Comparison of ENCODE assay signal across 1 cellular context in the genomic region with DNA sequence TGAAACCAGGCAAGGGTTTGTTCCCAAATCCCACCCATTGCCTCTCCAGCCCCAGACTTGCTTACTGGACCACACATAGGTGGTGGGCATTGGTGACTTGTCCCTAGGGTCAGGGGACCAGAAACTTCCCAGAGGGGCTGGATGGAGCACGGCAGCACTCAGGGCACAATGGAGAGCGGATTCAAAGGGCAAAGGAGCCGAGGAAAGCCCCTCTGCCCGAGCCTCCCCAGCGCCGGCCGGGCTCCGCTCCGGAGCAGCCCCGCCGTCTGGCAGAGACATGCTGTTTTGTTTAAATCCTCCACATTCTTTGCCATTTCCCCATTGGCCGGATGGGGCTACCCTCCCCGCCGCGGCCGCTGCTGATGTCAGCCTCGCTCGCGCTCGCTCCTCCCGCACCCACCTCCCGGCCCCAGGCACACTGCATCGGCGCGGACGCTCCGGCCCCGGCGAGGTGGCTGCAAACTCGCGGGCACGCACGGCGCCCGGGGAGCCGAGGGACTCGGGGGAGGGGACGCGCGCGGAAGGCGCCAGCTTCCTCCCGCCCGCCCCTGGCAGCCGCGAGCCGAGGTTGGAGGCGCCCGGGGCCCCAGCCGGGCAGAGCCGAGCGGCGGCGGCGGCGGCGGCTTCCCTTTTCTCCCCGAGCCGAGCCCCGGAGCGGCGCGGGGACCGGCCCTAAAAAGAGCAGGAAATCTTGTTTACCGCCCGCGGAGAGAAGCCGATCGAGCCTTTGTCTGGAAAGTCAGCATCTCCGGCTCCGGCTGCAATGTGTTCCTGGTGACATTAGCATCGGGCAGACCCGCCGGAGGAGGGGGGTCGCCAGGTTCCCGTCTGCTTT.
TF ChIP-seq lines count a peak whose summit lies in the region.

TSS of gene PITPNC1 (plus strand) at position 390 of the 835 bp plus-strand sequence.

TF ChIP-seq in HepG2, 621 proteins besides CTCF, POLR2A, EP300 and RAD21 (continued from another document and continues in another):
- TF ChIP-seq, protein P1, sequence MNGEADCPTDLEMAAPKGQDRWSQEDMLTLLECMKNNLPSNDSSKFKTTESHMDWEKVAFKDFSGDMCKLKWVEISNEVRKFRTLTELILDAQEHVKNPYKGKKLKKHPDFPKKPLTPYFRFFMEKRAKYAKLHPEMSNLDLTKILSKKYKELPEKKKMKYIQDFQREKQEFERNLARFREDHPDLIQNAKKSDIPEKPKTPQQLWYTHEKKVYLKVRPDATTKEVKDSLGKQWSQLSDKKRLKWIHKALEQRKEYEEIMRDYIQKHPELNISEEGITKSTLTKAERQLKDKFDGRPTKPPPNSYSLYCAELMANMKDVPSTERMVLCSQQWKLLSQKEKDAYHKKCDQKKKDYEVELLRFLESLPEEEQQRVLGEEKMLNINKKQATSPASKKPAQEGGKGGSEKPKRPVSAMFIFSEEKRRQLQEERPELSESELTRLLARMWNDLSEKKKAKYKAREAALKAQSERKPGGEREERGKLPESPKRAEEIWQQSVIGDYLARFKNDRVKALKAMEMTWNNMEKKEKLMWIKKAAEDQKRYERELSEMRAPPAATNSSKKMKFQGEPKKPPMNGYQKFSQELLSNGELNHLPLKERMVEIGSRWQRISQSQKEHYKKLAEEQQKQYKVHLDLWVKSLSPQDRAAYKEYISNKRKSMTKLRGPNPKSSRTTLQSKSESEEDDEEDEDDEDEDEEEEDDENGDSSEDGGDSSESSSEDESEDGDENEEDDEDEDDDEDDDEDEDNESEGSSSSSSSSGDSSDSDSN (CRISPR knock-in tag; IDR thresholded peaks at IDR 0.05), result peak; percentile 95
- TF ChIP-seq KLF9 (CRISPR knock-in tag; IDR thresholded peaks at IDR 0.05; ENCODE audit: low read depth) (no peak), HNRNPL (IDR thresholded peaks at IDR 0.05; ENCODE audit: low read depth, low read length) (0 out of 2 replicates have a peak, but pooled peaks have one; percentile 43), ZNF501 (CRISPR knock-in tag; IDR thresholded peaks at IDR 0.05) (peak; percentile 50; the same call in 1 of the 2 replicates), FIP1L1 (IDR thresholded peaks at IDR 0.05; ENCODE audit: borderline replicate concordance, insufficient read depth, low read depth, low read length) (no peak), SPEN (CRISPR knock-in tag; IDR thresholded peaks at IDR 0.05; ENCODE audit: low read depth) (peak; percentile 73; the same call in 1 of the 2 replicates), TMF1 (CRISPR knock-in tag; IDR thresholded peaks at IDR 0.05; ENCODE audit: low read depth) (no peak), ZNF768 (CRISPR knock-in tag; IDR thresholded peaks at IDR 0.05) (no peak), CENPT (CRISPR knock-in tag; IDR thresholded peaks at IDR 0.05; ENCODE audit: low read depth) (0 out of 2 replicates have a peak, but pooled peaks have one; percentile 49), ZNF335 (CRISPR knock-in tag; IDR thresholded peaks at IDR 0.05) (peak; percentile 64; the same call in 1 of the 2 replicates), SOX5 (CRISPR knock-in tag; IDR thresholded peaks at IDR 0.05; ENCODE audit: borderline replicate concordance) (no peak), SAP130 (CRISPR knock-in tag; IDR thresholded peaks at IDR 0.05; ENCODE audit: low read depth) (peak; percentile 91), SMC3 (IDR thresholded peaks at IDR 0.05; ENCODE audit: low read length) (no peak), ZNF839 (CRISPR knock-in tag; IDR thresholded peaks at IDR 0.05; ENCODE audit: borderline replicate concordance) (0 out of 2 replicates have a peak, but pooled peaks have one; percentile 35), ZMYM3 (CRISPR knock-in tag; IDR thresholded peaks at IDR 0.05) (no peak), GTF3A (CRISPR knock-in tag; conservative IDR thresholded peaks at IDR 0.05) (no peak), ZNF20 (CRISPR knock-in tag; IDR thresholded peaks at IDR 0.05) (no peak), SIX1 (CRISPR knock-in tag; IDR thresholded peaks at IDR 0.05; ENCODE audit: borderline replicate concordance) (no peak), HDAC1 (CRISPR knock-in tag; IDR thresholded peaks at IDR 0.05) (peak; percentile 87), PCBP2 (optimal IDR thresholded peaks at IDR 0.05; ENCODE audit: low read depth, low read length, poor library complexity, severe bottlenecking) (no peak), HIVEP1 (CRISPR knock-in tag; IDR thresholded peaks at IDR 0.05) (no peak), IRF2 (CRISPR knock-in tag; IDR thresholded peaks at IDR 0.05) (no peak), YEATS2 (CRISPR knock-in tag; IDR thresholded peaks at IDR 0.05; ENCODE audit: borderline replicate concordance) (no peak; the same call in 1 of the 2 replicates), ZNF484 (CRISPR knock-in tag; IDR thresholded peaks at IDR 0.05; ENCODE audit: borderline replicate concordance, low read depth) (no peak), MYC (CRISPR knock-in tag; IDR thresholded peaks at IDR 0.05; ENCODE audit: borderline replicate concordance) (peak; percentile 63; the same call in 1 of the 2 replicates), HOMEZ (CRISPR knock-in tag; IDR thresholded peaks at IDR 0.05; ENCODE audit: low read depth) (no peak), MED1 (CRISPR knock-in tag; IDR thresholded peaks at IDR 0.05) (no peak; the same call in 1 of the 2 replicates)
- TF ChIP-seq, protein P2, sequence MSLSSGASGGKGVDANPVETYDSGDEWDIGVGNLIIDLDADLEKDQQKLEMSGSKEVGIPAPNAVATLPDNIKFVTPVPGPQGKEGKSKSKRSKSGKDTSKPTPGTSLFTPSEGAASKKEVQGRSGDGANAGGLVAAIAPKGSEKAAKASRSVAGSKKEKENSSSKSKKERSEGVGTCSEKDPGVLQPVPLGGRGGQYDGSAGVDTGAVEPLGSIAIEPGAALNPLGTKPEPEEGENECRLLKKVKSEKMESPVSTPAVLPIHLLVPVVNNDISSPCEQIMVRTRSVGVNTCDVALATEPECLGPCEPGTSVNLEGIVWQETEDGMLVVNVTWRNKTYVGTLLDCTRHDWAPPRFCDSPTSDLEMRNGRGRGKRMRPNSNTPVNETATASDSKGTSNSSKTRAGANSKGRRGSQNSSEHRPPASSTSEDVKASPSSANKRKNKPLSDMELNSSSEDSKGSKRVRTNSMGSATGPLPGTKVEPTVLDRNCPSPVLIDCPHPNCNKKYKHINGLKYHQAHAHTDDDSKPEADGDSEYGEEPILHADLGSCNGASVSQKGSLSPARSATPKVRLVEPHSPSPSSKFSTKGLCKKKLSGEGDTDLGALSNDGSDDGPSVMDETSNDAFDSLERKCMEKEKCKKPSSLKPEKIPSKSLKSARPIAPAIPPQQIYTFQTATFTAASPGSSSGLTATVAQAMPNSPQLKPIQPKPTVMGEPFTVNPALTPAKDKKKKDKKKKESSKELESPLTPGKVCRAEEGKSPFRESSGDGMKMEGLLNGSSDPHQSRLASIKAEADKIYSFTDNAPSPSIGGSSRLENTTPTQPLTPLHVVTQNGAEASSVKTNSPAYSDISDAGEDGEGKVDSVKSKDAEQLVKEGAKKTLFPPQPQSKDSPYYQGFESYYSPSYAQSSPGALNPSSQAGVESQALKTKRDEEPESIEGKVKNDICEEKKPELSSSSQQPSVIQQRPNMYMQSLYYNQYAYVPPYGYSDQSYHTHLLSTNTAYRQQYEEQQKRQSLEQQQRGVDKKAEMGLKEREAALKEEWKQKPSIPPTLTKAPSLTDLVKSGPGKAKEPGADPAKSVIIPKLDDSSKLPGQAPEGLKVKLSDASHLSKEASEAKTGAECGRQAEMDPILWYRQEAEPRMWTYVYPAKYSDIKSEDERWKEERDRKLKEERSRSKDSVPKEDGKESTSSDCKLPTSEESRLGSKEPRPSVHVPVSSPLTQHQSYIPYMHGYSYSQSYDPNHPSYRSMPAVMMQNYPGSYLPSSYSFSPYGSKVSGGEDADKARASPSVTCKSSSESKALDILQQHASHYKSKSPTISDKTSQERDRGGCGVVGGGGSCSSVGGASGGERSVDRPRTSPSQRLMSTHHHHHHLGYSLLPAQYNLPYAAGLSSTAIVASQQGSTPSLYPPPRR (CRISPR knock-in tag; IDR thresholded peaks at IDR 0.05; ENCODE audit: borderline replicate concordance), result peak; percentile 15; the same call in 1 of the 2 replicates
- TF ChIP-seq, protein P3, sequence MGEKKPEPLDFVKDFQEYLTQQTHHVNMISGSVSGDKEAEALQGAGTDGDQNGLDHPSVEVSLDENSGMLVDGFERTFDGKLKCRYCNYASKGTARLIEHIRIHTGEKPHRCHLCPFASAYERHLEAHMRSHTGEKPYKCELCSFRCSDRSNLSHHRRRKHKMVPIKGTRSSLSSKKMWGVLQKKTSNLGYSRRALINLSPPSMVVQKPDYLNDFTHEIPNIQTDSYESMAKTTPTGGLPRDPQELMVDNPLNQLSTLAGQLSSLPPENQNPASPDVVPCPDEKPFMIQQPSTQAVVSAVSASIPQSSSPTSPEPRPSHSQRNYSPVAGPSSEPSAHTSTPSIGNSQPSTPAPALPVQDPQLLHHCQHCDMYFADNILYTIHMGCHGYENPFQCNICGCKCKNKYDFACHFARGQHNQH (CRISPR knock-in tag; IDR thresholded peaks at IDR 0.05), result peak; percentile 35; the same call in 1 of the 2 replicates
- TF ChIP-seq, protein P4, sequence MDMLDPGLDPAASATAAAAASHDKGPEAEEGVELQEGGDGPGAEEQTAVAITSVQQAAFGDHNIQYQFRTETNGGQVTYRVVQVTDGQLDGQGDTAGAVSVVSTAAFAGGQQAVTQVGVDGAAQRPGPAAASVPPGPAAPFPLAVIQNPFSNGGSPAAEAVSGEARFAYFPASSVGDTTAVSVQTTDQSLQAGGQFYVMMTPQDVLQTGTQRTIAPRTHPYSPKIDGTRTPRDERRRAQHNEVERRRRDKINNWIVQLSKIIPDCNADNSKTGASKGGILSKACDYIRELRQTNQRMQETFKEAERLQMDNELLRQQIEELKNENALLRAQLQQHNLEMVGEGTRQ (IDR thresholded peaks at IDR 0.05; ENCODE audit: low read depth, low read length), result no peak
- TF ChIP-seq, protein P4 (CRISPR knock-in tag; IDR thresholded peaks at IDR 0.05; ENCODE audit: borderline replicate concordance), result no peak; the same call in 1 of the 2 replicates
- TF ChIP-seq, protein P5, sequence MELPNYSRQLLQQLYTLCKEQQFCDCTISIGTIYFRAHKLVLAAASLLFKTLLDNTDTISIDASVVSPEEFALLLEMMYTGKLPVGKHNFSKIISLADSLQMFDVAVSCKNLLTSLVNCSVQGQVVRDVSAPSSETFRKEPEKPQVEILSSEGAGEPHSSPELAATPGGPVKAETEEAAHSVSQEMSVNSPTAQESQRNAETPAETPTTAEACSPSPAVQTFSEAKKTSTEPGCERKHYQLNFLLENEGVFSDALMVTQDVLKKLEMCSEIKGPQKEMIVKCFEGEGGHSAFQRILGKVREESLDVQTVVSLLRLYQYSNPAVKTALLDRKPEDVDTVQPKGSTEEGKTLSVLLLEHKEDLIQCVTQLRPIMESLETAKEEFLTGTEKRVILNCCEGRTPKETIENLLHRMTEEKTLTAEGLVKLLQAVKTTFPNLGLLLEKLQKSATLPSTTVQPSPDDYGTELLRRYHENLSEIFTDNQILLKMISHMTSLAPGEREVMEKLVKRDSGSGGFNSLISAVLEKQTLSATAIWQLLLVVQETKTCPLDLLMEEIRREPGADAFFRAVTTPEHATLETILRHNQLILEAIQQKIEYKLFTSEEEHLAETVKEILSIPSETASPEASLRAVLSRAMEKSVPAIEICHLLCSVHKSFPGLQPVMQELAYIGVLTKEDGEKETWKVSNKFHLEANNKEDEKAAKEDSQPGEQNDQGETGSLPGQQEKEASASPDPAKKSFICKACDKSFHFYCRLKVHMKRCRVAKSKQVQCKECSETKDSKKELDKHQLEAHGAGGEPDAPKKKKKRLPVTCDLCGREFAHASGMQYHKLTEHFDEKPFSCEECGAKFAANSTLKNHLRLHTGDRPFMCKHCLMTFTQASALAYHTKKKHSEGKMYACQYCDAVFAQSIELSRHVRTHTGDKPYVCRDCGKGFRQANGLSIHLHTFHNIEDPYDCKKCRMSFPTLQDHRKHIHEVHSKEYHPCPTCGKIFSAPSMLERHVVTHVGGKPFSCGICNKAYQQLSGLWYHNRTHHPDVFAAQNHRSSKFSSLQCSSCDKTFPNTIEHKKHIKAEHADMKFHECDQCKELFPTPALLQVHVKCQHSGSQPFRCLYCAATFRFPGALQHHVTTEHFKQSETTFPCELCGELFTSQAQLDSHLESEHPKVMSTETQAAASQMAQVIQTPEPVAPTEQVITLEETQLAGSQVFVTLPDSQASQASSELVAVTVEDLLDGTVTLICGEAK (IDR thresholded peaks at IDR 0.05), result no peak
- TF ChIP-seq, protein P5 (CRISPR knock-in tag; IDR thresholded peaks at IDR 0.05), result no peak
